In genomic region chr2:170770008-170770303, GRCh38 we compare ENCODE assay signal across 8 cellular contexts.
DNase-seq lines count a peak whose midpoint lies in the region; ATAC-seq and TF ChIP-seq lines count a peak whose summit lies in the region.

No MANE protein-coding gene starts in this region.

- H3K27me3 Mint-ChIP-seq in T-helper 1 cell treated with Interleukin-12 subunit alpha and Interleukin-12 subunit beta and Interleukin-4 antibody, amounts not matched to agents 30 μg/mL and 1 μg/mL, for 36 hours (ENCODE audit: low read depth): peaks cover 52% of the 10 kb centered on the region
- H3K27me3 Mint-ChIP-seq in nephron (ENCODE audit: low read depth): peaks cover 41% of the 10 kb centered on the region

- no peaks in the 10 kb centered on the region for H3K27me3 ChIP-seq in duodenal mucosa (ENCODE audit: control insufficient read depth in 1 of 2, insufficient read depth in 2 of 2, low read length in 2 of 2)

- H3K9ac ChIP-seq in duodenal mucosa (ENCODE audit: low read depth in 1 of 2, low read length in 2 of 2): peak overlapping the region; percentile 59 to 75

- H3K9me3 Mint-ChIP-seq in T-helper 1 cell treated with Interleukin-12 subunit alpha and Interleukin-12 subunit beta and Interleukin-4 antibody, amounts not matched to agents 30 μg/mL and 1 μg/mL, for 36 hours: no peaks in the 10 kb centered on the region
- no peaks in the 10 kb centered on the region for H3K9me3 Mint-ChIP-seq in nephron

- no peaks in the 10 kb centered on the region for H3K36me3 Mint-ChIP-seq in T-helper 1 cell treated with Interleukin-12 subunit alpha and Interleukin-12 subunit beta and Interleukin-4 antibody, amounts not matched to agents 30 μg/mL and 1 μg/mL, for 36 hours (ENCODE audit: low read depth)
- H3K36me3 Mint-ChIP-seq in nephron (ENCODE audit: low read depth): no peaks in the 10 kb centered on the region

- peaks cover 9 to 14% of the 10 kb centered on the region in 2 donors for H3K4me1 ChIP-seq in duodenal mucosa (ENCODE audit: control insufficient read depth in 1 of 2, insufficient read depth in 2 of 2, low read length in 2 of 2)

- H3K4me3 Mint-ChIP-seq in T-helper 1 cell treated with Interleukin-12 subunit alpha and Interleukin-12 subunit beta and Interleukin-4 antibody, amounts not matched to agents 30 μg/mL and 1 μg/mL, for 36 hours: peak overlapping the region; percentile 86
- H3K4me3 Mint-ChIP-seq in nephron: peak overlapping the region; percentile 83 to 89 (median 88)

- no peak overlapping the region for H3K27ac ChIP-seq in duodenal mucosa (ENCODE audit: low read depth, low read length)

- no peak overlapping the region for H3K27ac Mint-ChIP-seq in T-helper 1 cell treated with Interleukin-12 subunit alpha and Interleukin-12 subunit beta and Interleukin-4 antibody, amounts not matched to agents 30 μg/mL and 1 μg/mL, for 36 hours
- peak overlapping the region in 2 of 3 experiments; percentile 31 to 65 for H3K27ac Mint-ChIP-seq in nephron

- ATAC-seq in GM18519 (IDR thresholded peaks at IDR 0.05; ENCODE audit: low FRiP score, unreplicated experiment) (no peak), HG02610 (IDR thresholded peaks at IDR 0.05; ENCODE audit: unreplicated experiment) (no peak)

- no peak for DNase-seq in T-helper 1 cell
- peak; percentile 93 for DNase-seq in NCI-H2227 treated with DMSO at 0.1 percent for 48 hours (lab: John Stamatoyannopoulos, UW)
- DNase-seq in HK-2 (ENCODE audit: unreplicated experiment): no peak

- H3K4me3 ChIP-seq in duodenal mucosa (ENCODE audit: low read depth in 1 of 2, low read length in 2 of 2): peak overlapping the region; percentile 76 to 90

- no peaks in the 10 kb centered on the region for H3K36me3 ChIP-seq in duodenal mucosa (ENCODE audit: control insufficient read depth in 1 of 2, insufficient read depth in 2 of 2, low read length in 2 of 2)

- H3K4me1 Mint-ChIP-seq in T-helper 1 cell treated with Interleukin-12 subunit alpha and Interleukin-12 subunit beta and Interleukin-4 antibody, amounts not matched to agents 30 μg/mL and 1 μg/mL, for 36 hours (ENCODE audit: low read depth): peaks cover 9% of the 10 kb centered on the region
- H3K4me1 Mint-ChIP-seq in nephron: peaks cover 9% of the 10 kb centered on the region

- no peaks in the 10 kb centered on the region for H3K9me3 ChIP-seq in duodenal mucosa (ENCODE audit: control insufficient read depth in 1 of 2, low read length in 2 of 2)

- TF ChIP-seq CTCF in nephron (IDR thresholded peaks at IDR 0.05; ENCODE audit: unreplicated experiment in 3 of 3): no peak
